1 cellular context compared by ENCODE assay signal in genomic region chr1:225700164-225700740, GRCh38.
A peak's percentile ranks its signal among the peaks of the same experiment; 100 is the strongest.
TF ChIP-seq lines count a peak whose summit lies in the region.

No MANE protein-coding gene starts in this region.

TF ChIP-seq in HepG2, 621 proteins besides CTCF, POLR2A, EP300 and RAD21 (continues in another document):
- TF ChIP-seq CCDC6 (CRISPR knock-in tag; IDR thresholded peaks at IDR 0.05) (no peak), ZNF652 (CRISPR knock-in tag; IDR thresholded peaks at IDR 0.05; ENCODE audit: borderline replicate concordance, low read depth) (no peak), DBP (CRISPR knock-in tag; IDR thresholded peaks at IDR 0.05; ENCODE audit: not compliant biosample characterization) (no peak), PHF21A (CRISPR knock-in tag; IDR thresholded peaks at IDR 0.05) (peak; percentile 67), ZNF644 (CRISPR knock-in tag; IDR thresholded peaks at IDR 0.05; ENCODE audit: low read depth) (0 out of 2 replicates have a peak, but pooled peaks have one; percentile 11), TOPORS (CRISPR knock-in tag; IDR thresholded peaks at IDR 0.05) (no peak), ELF3 (CRISPR knock-in tag; IDR thresholded peaks at IDR 0.05) (0 out of 2 replicates have a peak, but pooled peaks have one; percentile 73), SKI (IDR thresholded peaks at IDR 0.05; ENCODE audit: partially characterized antibody) (peak; percentile 44), ZNF646 (CRISPR knock-in tag; IDR thresholded peaks at IDR 0.05) (0 out of 2 replicates have a peak, but pooled peaks have one; percentile 47), ADNP (CRISPR knock-in tag; IDR thresholded peaks at IDR 0.05) (no peak), ZNF276 (CRISPR knock-in tag; IDR thresholded peaks at IDR 0.05; ENCODE audit: low read depth) (no peak), KMT2A (CRISPR knock-in tag; IDR thresholded peaks at IDR 0.05) (no peak), ZNF724P (CRISPR knock-in tag; IDR thresholded peaks at IDR 0.05; ENCODE audit: borderline replicate concordance) (no peak), FOXA1 (IDR thresholded peaks at IDR 0.05) (peak; percentile 88), FOXA1 (CRISPR knock-in tag; IDR thresholded peaks at IDR 0.05) (peak; percentile 91), ZNF382 (CRISPR knock-in tag; IDR thresholded peaks at IDR 0.05; ENCODE audit: borderline replicate concordance) (no peak), KAT7 (CRISPR knock-in tag; IDR thresholded peaks at IDR 0.05; ENCODE audit: borderline replicate concordance) (no peak), SMAD3 (CRISPR knock-in tag; IDR thresholded peaks at IDR 0.05) (0 out of 2 replicates have a peak, but pooled peaks have one; percentile 66), GATAD1 (CRISPR knock-in tag; IDR thresholded peaks at IDR 0.05) (no peak; the same call in 1 of the 2 replicates), TFAP4 (IDR thresholded peaks at IDR 0.05; ENCODE audit: borderline replicate concordance, low read depth) (no peak), HMG20B (CRISPR knock-in tag; conservative IDR thresholded peaks at IDR 0.05) (no peak), SOX13 (IDR thresholded peaks at IDR 0.05) (peak; percentile 47; the same call in 1 of the 2 replicates), SOX13 (CRISPR knock-in tag; conservative IDR thresholded peaks at IDR 0.05 in 1 of 2, IDR thresholded peaks at IDR 0.05 in 1 of 2) (peak in 1 of 2 experiments; percentile 94; a peak in 2 of 4 replicates), HHEX (CRISPR knock-in tag; IDR thresholded peaks at IDR 0.05) (no peak), MEIS1 (CRISPR knock-in tag; IDR thresholded peaks at IDR 0.05; ENCODE audit: borderline replicate concordance) (no peak), ZSCAN30 (CRISPR knock-in tag; IDR thresholded peaks at IDR 0.05) (no peak), ZHX2 (IDR thresholded peaks at IDR 0.05; ENCODE audit: low read depth) (no peak), ZHX2 (CRISPR knock-in tag; IDR thresholded peaks at IDR 0.05; ENCODE audit: borderline replicate concordance) (no peak), GMEB1 (CRISPR knock-in tag; IDR thresholded peaks at IDR 0.05; ENCODE audit: borderline replicate concordance) (no peak), TCF12 (IDR thresholded peaks at IDR 0.05) (no peak), TCF12 (CRISPR knock-in tag; IDR thresholded peaks at IDR 0.05) (no peak), NFE2L2 (IDR thresholded peaks at IDR 0.05; ENCODE audit: low read length) (peak; percentile 47; the same call in 1 of the 2 replicates), MYC (CRISPR knock-in tag; IDR thresholded peaks at IDR 0.05; ENCODE audit: borderline replicate concordance) (no peak), HIC2 (CRISPR knock-in tag; IDR thresholded peaks at IDR 0.05; ENCODE audit: low read depth) (no peak), NFYC (CRISPR knock-in tag; IDR thresholded peaks at IDR 0.05) (peak; percentile 77), MEF2D (CRISPR knock-in tag; IDR thresholded peaks at IDR 0.05) (no peak), CBX5 (CRISPR knock-in tag; IDR thresholded peaks at IDR 0.05; ENCODE audit: borderline replicate concordance) (peak; percentile 76; the same call in 1 of the 2 replicates), YEATS2 (CRISPR knock-in tag; IDR thresholded peaks at IDR 0.05; ENCODE audit: borderline replicate concordance) (peak; percentile 20; the same call in 1 of the 2 replicates), ZNF10 (CRISPR knock-in tag; IDR thresholded peaks at IDR 0.05; ENCODE audit: borderline replicate concordance, low read depth) (no peak), ZNF768 (CRISPR knock-in tag; IDR thresholded peaks at IDR 0.05) (no peak), NFRKB (IDR thresholded peaks at IDR 0.05) (no peak), MAZ (IDR thresholded peaks at IDR 0.05; ENCODE audit: borderline replicate concordance, low read depth, low read length) (no peak), MAZ (CRISPR knock-in tag; IDR thresholded peaks at IDR 0.05; ENCODE audit: low read depth) (no peak), NCOR1 (IDR thresholded peaks at IDR 0.05; ENCODE audit: borderline replicate concordance, low read length) (no peak; the same call in 1 of the 2 replicates), ZNF501 (CRISPR knock-in tag; IDR thresholded peaks at IDR 0.05) (no peak), CENPX (CRISPR knock-in tag; IDR thresholded peaks at IDR 0.05) (no peak), HNF4G (IDR thresholded peaks at IDR 0.05; ENCODE audit: borderline replicate concordance, low read depth, low read length) (no peak), HNF4G (CRISPR knock-in tag; IDR thresholded peaks at IDR 0.05; ENCODE audit: borderline replicate concordance, low read depth) (no peak), KDM2A (CRISPR knock-in tag; IDR thresholded peaks at IDR 0.05; ENCODE audit: borderline replicate concordance, low read depth) (no peak), ZNF510 (CRISPR knock-in tag; IDR thresholded peaks at IDR 0.05; ENCODE audit: low read depth) (0 out of 2 replicates have a peak, but pooled peaks have one; percentile 43), ZNF678 (CRISPR knock-in tag; IDR thresholded peaks at IDR 0.05) (no peak)
